8 cellular contexts compared by ENCODE assay signal in the genomic region with DNA sequence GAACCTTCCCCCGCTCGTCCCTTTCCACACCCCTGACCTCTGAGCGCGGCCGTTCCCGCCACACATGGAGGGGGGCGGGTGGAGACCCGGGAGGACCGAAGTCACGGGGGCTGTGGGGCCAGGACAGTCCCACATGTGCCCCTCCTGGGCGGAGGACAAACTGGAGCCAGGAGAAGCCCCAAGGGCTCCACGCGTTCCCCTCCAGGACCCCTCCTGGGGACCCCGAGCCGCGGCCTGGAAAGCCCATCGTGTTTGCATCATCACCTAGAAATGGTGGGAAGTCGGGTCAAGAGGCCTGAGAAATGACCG. TPM values are rescaled to one million over a fixed set of nuclear protein-coding genes. Genes with fewer than 3 reads are reported as not detected.
A peak's percentile ranks its signal among the peaks of the same experiment; 100 is the strongest.
DNase-seq lines count a peak whose midpoint lies in the region; ATAC-seq and TF ChIP-seq lines count a peak whose summit lies in the region.
"Had no signal": no experiment of that assay in that cellular context is flagged by ENCODE, and none has a peak within 500 bp of the region (broad histone marks: within the 10 kb centered on the region; RNA-seq: fewer than 3 reads in every experiment).

No MANE protein-coding gene starts in this region.

- H3K4me1 Mint-ChIP-seq in activated CD8-positive, alpha-beta T cell treated with anti-CD3 and anti-CD28 coated beads, Interleukin-2, amount 10 ng/mL, durations not matched to agents 7 days and 5 days (ENCODE audit: low read depth) = peaks cover 36% of the 10 kb centered on the region
- peaks cover 39% of the 10 kb centered on the region for H3K4me1 Mint-ChIP-seq in stimulated activated naive CD8-positive, alpha-beta T cell treated with anti-CD3 and anti-CD28 coated beads, Interleukin-15, amount 100 ng/mL, for 72 hours

- POLR2A ChIA-PET in HEK293 (lab: Yijun Ruan, JAX) = interaction anchor here (1.7 kb wide), 1 partner anchor 65 kb away, joined by 5 read pairs; no protein-coding TSS in a partner anchor
- POLR2A ChIA-PET in activated CD8-positive, alpha-beta T cell treated with anti-CD3 and anti-CD28 coated beads, Interleukin-2, amount 10 ng/mL, durations not matched to agents 7 days and 5 days (lab: Charles Lee) = no interaction called here

- no peaks in the 10 kb centered on the region for H3K36me3 Mint-ChIP-seq in activated CD8-positive, alpha-beta T cell treated with anti-CD3 and anti-CD28 coated beads, Interleukin-2, amount 10 ng/mL, durations not matched to agents 7 days and 5 days (ENCODE audit: low read depth)

- H3K27me3 ChIP-seq in iPS-15b (ENCODE audit: control insufficient read depth, insufficient read depth, low read length) = peaks cover 19% of the 10 kb centered on the region

- DNase-seq in activated CD8-positive, alpha-beta T cell treated with anti-CD3 and anti-CD28 coated beads, Interleukin-2, amount 10 ng/mL, durations not matched to agents 7 days and 5 days = no peak
- DNase-seq in stimulated activated naive CD8-positive, alpha-beta T cell treated with anti-CD3 and anti-CD28 coated beads, Interleukin-15, amount 100 ng/mL, for 72 hours = no peak
- no peak for DNase-seq in globus pallidus (ENCODE audit: low spot score)
- DNase-seq in activated naive CD4-positive, alpha-beta T cell treated with Interleukin-2 at 50 U/mL for 16 hours = no peak
- DNase-seq in T1000 (lab: John Stamatoyannopoulos, UW) = no peak

- H3K4me3 ChIP-seq in HEK293 (ENCODE audit: low read depth, low read length) (peak overlapping the region; percentile 72), iPS-15b (ENCODE audit: low read depth, low read length) (peak overlapping the region; percentile 26)

- no peak for TF ChIP-seq CTCF in HEK293 (tag by site-specific recombination; IDR thresholded peaks at IDR 0.05)

- H3K27ac ChIP-seq in HEK293 (ENCODE audit: extremely low read depth, low read depth, low read length) = no peak overlapping the region; the same call in 1 of the 2 replicates
- H3K27ac ChIP-seq: RWPE1 had no signal

- CTCF ChIA-PET in HEK293 (lab: Yijun Ruan, JAX) = interaction anchor here (0.6 kb wide), 1 partner anchor 121 kb away, joined by 3 read pairs; no protein-coding TSS in a partner anchor
- CTCF ChIA-PET in activated CD8-positive, alpha-beta T cell treated with anti-CD3 and anti-CD28 coated beads, Interleukin-2, amount 10 ng/mL, durations not matched to agents 7 days and 5 days (lab: Charles Lee) = interaction anchor here (4.8 kb wide), 1 partner anchor 58 kb away, joined by 31 read pairs; no protein-coding TSS in a partner anchor

- H3K4me1 ChIP-seq in HEK293 (ENCODE audit: control insufficient read depth, insufficient read depth, low read length) = peaks cover 16% of the 10 kb centered on the region
- H3K4me1 ChIP-seq in iPS-15b (ENCODE audit: control insufficient read depth, insufficient read depth, low read length) = peaks cover 2% of the 10 kb centered on the region

- H3K36me3 ChIP-seq in HEK293 (ENCODE audit: control insufficient read depth in 2 of 2, insufficient read depth in 1 of 2, low read length in 2 of 2) (peaks cover 0 to 7% of the 10 kb centered on the region in 2 experiments; a peak in 1 of 3 replicates), iPS-15b (ENCODE audit: control insufficient read depth, insufficient read depth, low read length) (no peaks in the 10 kb centered on the region)

- peaks cover 16% of the 10 kb centered on the region for H3K27me3 Mint-ChIP-seq in activated CD8-positive, alpha-beta T cell treated with anti-CD3 and anti-CD28 coated beads, Interleukin-2, amount 10 ng/mL, durations not matched to agents 7 days and 5 days (ENCODE audit: low read depth)
- H3K27me3 Mint-ChIP-seq in stimulated activated naive CD8-positive, alpha-beta T cell treated with anti-CD3 and anti-CD28 coated beads, Interleukin-15, amount 100 ng/mL, for 72 hours = peaks cover 11% of the 10 kb centered on the region

- peak overlapping the region; percentile 55 for H3K4me3 Mint-ChIP-seq in activated CD8-positive, alpha-beta T cell treated with anti-CD3 and anti-CD28 coated beads, Interleukin-2, amount 10 ng/mL, durations not matched to agents 7 days and 5 days
- H3K4me3 Mint-ChIP-seq in stimulated activated naive CD8-positive, alpha-beta T cell treated with anti-CD3 and anti-CD28 coated beads, Interleukin-15, amount 100 ng/mL, for 72 hours = peak overlapping the region; percentile 44 to 82

- H3K9me3 Mint-ChIP-seq in activated CD8-positive, alpha-beta T cell treated with anti-CD3 and anti-CD28 coated beads, Interleukin-2, amount 10 ng/mL, durations not matched to agents 7 days and 5 days (ENCODE audit: insufficient read depth) = no peaks in the 10 kb centered on the region
- H3K9me3 Mint-ChIP-seq in stimulated activated naive CD8-positive, alpha-beta T cell treated with anti-CD3 and anti-CD28 coated beads, Interleukin-15, amount 100 ng/mL, for 72 hours = no peaks in the 10 kb centered on the region

- no peak overlapping the region for H3K27ac Mint-ChIP-seq in activated CD8-positive, alpha-beta T cell treated with anti-CD3 and anti-CD28 coated beads, Interleukin-2, amount 10 ng/mL, durations not matched to agents 7 days and 5 days
- H3K27ac Mint-ChIP-seq in stimulated activated naive CD8-positive, alpha-beta T cell treated with anti-CD3 and anti-CD28 coated beads, Interleukin-15, amount 100 ng/mL, for 72 hours = peak overlapping the region in 1 of 2 donors; percentile 27

- H3K9me3 ChIP-seq in HEK293 (ENCODE audit: control insufficient read depth, insufficient read depth, low read depth, low read length) = no peaks in the 10 kb centered on the region
- H3K9me3 ChIP-seq in iPS-15b (ENCODE audit: control insufficient read depth, insufficient read depth, low read length) = no peaks in the 10 kb centered on the region

- no peak overlapping the region for H3K9ac ChIP-seq in iPS-15b (ENCODE audit: low read depth, low read length)

- ATAC-seq in activated CD8-positive, alpha-beta T cell treated with anti-CD3 and anti-CD28 coated beads, Interleukin-2, amount 10 ng/mL, durations not matched to agents 7 days and 5 days = no peak
- no peak for ATAC-seq in stimulated activated naive CD8-positive, alpha-beta T cell treated with anti-CD3 and anti-CD28 coated beads, Interleukin-15, amount 100 ng/mL, for 72 hours

TF ChIP-seq in HEK293, 187 proteins besides CTCF, POLR2A, EP300 and RAD21 (continues in another document):
- 0 out of 2 replicates have a peak, but pooled peaks have one; percentile 22 for TF ChIP-seq ZBTB7A (tag by site-specific recombination; IDR thresholded peaks at IDR 0.05; ENCODE audit: low read depth)
- no peak for TF ChIP-seq ZNF624 (tag by site-specific recombination; IDR thresholded peaks at IDR 0.05)
- no peak for TF ChIP-seq ZNF302 (tag by site-specific recombination; IDR thresholded peaks at IDR 0.05; ENCODE audit: low read depth)
- TF ChIP-seq ZNF791 (tag by site-specific recombination; IDR thresholded peaks at IDR 0.05) = no peak
- TF ChIP-seq PRDM1 (tag by site-specific recombination; IDR thresholded peaks at IDR 0.05) = no peak
- TF ChIP-seq, protein P1, sequence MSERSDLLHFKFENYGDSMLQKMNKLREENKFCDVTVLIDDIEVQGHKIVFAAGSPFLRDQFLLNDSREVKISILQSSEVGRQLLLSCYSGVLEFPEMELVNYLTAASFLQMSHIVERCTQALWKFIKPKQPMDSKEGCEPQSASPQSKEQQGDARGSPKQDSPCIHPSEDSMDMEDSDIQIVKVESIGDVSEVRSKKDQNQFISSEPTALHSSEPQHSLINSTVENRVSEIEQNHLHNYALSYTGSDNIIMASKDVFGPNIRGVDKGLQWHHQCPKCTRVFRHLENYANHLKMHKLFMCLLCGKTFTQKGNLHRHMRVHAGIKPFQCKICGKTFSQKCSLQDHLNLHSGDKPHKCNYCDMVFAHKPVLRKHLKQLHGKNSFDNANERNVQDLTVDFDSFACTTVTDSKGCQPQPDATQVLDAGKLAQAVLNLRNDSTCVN (tag by site-specific recombination; optimal IDR thresholded peaks at IDR 0.05) = peak; percentile 4
- peak; percentile 60; the same call in 1 of the 2 replicates for TF ChIP-seq ZFHX2 (tag by site-specific recombination; conservative IDR thresholded peaks at IDR 0.05)
- no peak for TF ChIP-seq SCRT2 (tag by site-specific recombination; IDR thresholded peaks at IDR 0.05)
- TF ChIP-seq GLIS2 (tag by site-specific recombination; IDR thresholded peaks at IDR 0.05) = peak; percentile 75; the same call in 1 of the 2 replicates
- TF ChIP-seq, protein P2, sequence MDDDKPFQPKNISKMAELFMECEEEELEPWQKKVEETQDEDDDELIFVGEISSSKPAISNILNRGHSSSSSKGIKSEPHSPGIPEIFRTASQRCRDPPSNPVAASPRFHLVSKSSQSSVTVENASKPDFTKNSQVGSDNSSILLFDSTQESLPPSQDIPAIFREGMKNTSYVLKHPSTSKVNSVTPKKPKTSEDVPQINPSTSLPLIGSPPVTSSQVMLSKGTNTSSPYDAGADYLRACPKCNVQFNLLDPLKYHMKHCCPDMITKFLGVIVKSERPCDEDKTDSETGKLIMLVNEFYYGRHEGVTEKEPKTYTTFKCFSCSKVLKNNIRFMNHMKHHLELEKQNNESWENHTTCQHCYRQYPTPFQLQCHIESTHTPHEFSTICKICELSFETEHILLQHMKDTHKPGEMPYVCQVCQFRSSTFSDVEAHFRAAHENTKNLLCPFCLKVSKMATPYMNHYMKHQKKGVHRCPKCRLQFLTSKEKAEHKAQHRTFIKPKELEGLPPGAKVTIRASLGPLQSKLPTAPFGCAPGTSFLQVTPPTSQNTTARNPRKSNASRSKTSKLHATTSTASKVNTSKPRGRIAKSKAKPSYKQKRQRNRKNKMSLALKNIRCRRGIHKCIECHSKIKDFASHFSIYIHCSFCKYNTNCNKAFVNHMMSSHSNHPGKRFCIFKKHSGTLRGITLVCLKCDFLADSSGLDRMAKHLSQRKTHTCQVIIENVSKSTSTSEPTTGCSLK (tag by site-specific recombination; IDR thresholded peaks at IDR 0.05) = no peak
- TF ChIP-seq, protein P3, sequence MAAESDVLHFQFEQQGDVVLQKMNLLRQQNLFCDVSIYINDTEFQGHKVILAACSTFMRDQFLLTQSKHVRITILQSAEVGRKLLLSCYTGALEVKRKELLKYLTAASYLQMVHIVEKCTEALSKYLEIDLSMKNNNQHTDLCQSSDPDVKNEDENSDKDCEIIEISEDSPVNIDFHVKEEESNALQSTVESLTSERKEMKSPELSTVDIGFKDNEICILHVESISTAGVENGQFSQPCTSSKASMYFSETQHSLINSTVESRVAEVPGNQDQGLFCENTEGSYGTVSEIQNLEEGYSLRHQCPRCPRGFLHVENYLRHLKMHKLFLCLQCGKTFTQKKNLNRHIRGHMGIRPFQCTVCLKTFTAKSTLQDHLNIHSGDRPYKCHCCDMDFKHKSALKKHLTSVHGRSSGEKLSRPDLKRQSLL (tag by site-specific recombination; IDR thresholded peaks at IDR 0.05) = no peak
- TF ChIP-seq ZNF211 (tag by site-specific recombination; IDR thresholded peaks at IDR 0.05; ENCODE audit: low read depth) = no peak
- TF ChIP-seq ZNF776 (tag by site-specific recombination; IDR thresholded peaks at IDR 0.05; ENCODE audit: borderline replicate concordance) = no peak

RNA-seq across cellular contexts. Expression of a gene that starts 0.6 kb away (rescaled TPM):
- 100 to 1,000 TPM; 143 to 156 TPM for total RNA-seq in activated CD8-positive, alpha-beta T cell treated with anti-CD3 and anti-CD28 coated beads, Interleukin-2, amount 10 ng/mL, durations not matched to agents 7 days and 5 days
